In the genomic region with DNA sequence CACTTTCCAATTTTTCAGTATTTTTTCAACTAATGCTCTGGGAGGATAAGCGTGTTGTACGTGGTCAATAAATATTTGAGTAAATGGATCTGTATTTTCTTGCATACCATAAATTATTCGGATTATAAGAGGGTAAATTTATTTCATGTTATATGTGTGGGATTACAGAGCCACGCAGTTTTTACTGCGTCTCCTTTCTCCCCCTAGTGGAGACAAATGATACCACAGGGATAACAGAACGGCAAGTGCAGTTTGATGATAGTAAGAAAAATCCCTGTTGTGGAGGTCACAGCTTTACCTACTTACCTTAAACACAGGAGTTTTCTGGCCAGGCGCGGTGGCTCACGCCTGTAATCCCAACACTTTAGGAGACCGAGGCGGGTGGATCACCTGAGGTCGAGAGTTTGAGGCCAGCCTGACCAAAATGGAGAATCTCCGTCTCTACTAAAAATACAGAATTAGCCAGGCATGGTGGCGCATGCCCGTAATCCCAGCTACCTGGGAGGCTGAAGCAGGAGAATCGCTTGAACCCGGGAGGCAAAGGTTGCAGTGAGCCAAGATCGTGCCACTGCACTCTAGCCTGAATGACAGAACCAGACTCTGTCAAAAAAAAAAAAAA, we compare ENCODE assay signal across 1 cellular context.
TF ChIP-seq lines count a peak whose summit lies in the region.

No MANE protein-coding gene starts in this region.

TF ChIP-seq in SK-N-SH, 30 proteins besides CTCF, POLR2A, EP300 and RAD21:
- TF ChIP-seq MEF2A (IDR thresholded peaks at IDR 0.05; ENCODE audit: borderline replicate concordance, low read depth) (no peak), TEAD4 (IDR thresholded peaks at IDR 0.05; ENCODE audit: borderline replicate concordance, insufficient read depth) (no peak), RFX5 (IDR thresholded peaks at IDR 0.05; ENCODE audit: low read length) (no peak), NRF1 (IDR thresholded peaks at IDR 0.05; ENCODE audit: low read depth, low read length) (no peak), MXI1 (IDR thresholded peaks at IDR 0.05; ENCODE audit: low read depth, low read length) (no peak), ELF1 (IDR thresholded peaks at IDR 0.05) (no peak)
- TF ChIP-seq, protein P1, sequence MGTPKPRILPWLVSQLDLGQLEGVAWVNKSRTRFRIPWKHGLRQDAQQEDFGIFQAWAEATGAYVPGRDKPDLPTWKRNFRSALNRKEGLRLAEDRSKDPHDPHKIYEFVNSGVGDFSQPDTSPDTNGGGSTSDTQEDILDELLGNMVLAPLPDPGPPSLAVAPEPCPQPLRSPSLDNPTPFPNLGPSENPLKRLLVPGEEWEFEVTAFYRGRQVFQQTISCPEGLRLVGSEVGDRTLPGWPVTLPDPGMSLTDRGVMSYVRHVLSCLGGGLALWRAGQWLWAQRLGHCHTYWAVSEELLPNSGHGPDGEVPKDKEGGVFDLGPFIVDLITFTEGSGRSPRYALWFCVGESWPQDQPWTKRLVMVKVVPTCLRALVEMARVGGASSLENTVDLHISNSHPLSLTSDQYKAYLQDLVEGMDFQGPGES (IDR thresholded peaks at IDR 0.05; ENCODE audit: low read depth, low read length): no peak
- TF ChIP-seq, protein P2, sequence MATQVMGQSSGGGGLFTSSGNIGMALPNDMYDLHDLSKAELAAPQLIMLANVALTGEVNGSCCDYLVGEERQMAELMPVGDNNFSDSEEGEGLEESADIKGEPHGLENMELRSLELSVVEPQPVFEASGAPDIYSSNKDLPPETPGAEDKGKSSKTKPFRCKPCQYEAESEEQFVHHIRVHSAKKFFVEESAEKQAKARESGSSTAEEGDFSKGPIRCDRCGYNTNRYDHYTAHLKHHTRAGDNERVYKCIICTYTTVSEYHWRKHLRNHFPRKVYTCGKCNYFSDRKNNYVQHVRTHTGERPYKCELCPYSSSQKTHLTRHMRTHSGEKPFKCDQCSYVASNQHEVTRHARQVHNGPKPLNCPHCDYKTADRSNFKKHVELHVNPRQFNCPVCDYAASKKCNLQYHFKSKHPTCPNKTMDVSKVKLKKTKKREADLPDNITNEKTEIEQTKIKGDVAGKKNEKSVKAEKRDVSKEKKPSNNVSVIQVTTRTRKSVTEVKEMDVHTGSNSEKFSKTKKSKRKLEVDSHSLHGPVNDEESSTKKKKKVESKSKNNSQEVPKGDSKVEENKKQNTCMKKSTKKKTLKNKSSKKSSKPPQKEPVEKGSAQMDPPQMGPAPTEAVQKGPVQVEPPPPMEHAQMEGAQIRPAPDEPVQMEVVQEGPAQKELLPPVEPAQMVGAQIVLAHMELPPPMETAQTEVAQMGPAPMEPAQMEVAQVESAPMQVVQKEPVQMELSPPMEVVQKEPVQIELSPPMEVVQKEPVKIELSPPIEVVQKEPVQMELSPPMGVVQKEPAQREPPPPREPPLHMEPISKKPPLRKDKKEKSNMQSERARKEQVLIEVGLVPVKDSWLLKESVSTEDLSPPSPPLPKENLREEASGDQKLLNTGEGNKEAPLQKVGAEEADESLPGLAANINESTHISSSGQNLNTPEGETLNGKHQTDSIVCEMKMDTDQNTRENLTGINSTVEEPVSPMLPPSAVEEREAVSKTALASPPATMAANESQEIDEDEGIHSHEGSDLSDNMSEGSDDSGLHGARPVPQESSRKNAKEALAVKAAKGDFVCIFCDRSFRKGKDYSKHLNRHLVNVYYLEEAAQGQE (IDR thresholded peaks at IDR 0.05; ENCODE audit: low read depth, low read length): no peak
